8 cellular contexts compared by ENCODE assay signal in the genomic region with DNA sequence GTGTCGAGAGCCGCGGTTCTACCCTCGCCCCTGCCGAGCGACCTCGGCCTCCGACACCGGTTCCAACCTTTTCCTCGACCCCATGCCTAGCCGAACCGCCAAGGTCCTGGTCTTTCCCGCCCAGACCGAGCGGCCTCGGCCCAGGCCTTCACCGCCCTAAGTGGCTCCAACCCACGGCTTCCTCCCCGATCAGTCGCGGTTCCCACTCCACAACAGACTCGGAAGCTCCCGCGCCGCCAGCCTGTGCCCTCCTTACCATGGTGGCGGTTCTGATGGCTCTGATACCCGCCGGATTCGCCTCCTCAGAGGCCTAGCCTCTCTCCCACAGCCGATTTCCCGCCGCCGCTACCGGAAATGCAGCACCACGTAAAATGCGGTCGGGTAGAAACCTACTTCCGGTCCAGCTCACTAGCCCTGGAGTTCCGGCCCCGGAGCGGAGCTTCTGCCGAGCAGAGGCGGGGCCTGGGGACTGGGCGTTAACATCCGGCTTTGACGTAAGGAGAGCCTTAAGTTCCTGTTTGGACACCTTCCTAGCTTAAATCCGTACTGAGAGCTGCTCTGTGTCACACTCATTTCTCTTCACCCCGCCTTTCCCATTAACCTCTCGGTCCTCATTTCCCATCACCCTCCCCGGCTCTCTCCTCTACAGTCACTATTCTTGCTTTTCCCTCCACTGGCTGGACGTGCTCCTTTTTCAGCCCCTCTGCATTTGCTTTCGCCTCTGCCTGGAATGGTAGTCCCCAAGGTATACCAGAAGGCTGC. TPM values are rescaled to one million over a fixed set of nuclear protein-coding genes. Genes with fewer than 3 reads are reported as not detected.
DNase-seq lines count a peak whose midpoint lies in the region; ATAC-seq and TF ChIP-seq lines count a peak whose summit lies in the region.

A gene (minus strand): TSS at position 358 of the 762 bp plus-strand sequence. CDS start 99 bp downstream, at position 259.

- ATAC-seq in HG02588 (IDR thresholded peaks at IDR 0.05; ENCODE audit: unreplicated experiment): peak; percentile 96
- peak; percentile 94 for ATAC-seq in SK-N-SH treated with all-trans-retinoic acid at 6 μM for 48 hours

- TF ChIP-seq CTCF in GM06990 (IDR thresholded peaks at IDR 0.05; ENCODE audit: insufficient read depth, low read length, poor library complexity, severe bottlenecking): no peak

- no peaks in the 10 kb centered on the region for H3K27me3 ChIP-seq in GM06990 (replicated peaks; ENCODE audit: control insufficient read depth, insufficient read depth, low read length)

- peak within 1 kb of the TSS; percentile 99 for H3K27ac Mint-ChIP-seq in activated naive CD4-positive, alpha-beta T cell treated with anti-CD3 and anti-CD28 coated beads, Interleukin-2, amount 50 U/mL, for 24 hours

- H3K4me1 Mint-ChIP-seq in activated naive CD4-positive, alpha-beta T cell treated with anti-CD3 and anti-CD28 coated beads, Interleukin-2, amount 50 U/mL, for 24 hours: peaks cover 49% of the 10 kb centered on the region

- H3K9me3 Mint-ChIP-seq in activated naive CD4-positive, alpha-beta T cell treated with anti-CD3 and anti-CD28 coated beads, Interleukin-2, amount 50 U/mL, for 24 hours: no peaks in the 10 kb centered on the region

- peak within 1 kb of the TSS; percentile 96 for H3K27ac ChIP-seq in temporal lobe (ENCODE audit: low read depth, low read length)

- peaks cover 20% of the 10 kb centered on the region for H3K36me3 Mint-ChIP-seq in activated naive CD4-positive, alpha-beta T cell treated with anti-CD3 and anti-CD28 coated beads, Interleukin-2, amount 50 U/mL, for 24 hours

- peak within 1 kb of the TSS; percentile 100 for H3K4me3 Mint-ChIP-seq in activated naive CD4-positive, alpha-beta T cell treated with anti-CD3 and anti-CD28 coated beads, Interleukin-2, amount 50 U/mL, for 24 hours

- peak within 1 kb of the TSS; percentile 98 for H3K4me3 ChIP-seq in GM06990 (replicated peaks; ENCODE audit: low read depth, low read length)

- no peaks in the 10 kb centered on the region for H3K27me3 Mint-ChIP-seq in activated naive CD4-positive, alpha-beta T cell treated with anti-CD3 and anti-CD28 coated beads, Interleukin-2, amount 50 U/mL, for 24 hours

- DNase-seq in GM06990 (ENCODE audit: extremely low read depth, insufficient read length): peak; percentile 96
- DNase-seq in NCI-H1092 (lab: John Stamatoyannopoulos, UW): peak; percentile 98
- peak; percentile 96 for DNase-seq in glomerular endothelial cell (ENCODE audit: extremely low read depth, low read depth, low spot score)
- peak; percentile 97 for DNase-seq in occipital lobe (lab: John Stamatoyannopoulos, UW)

- H3K36me3 ChIP-seq in GM06990 (ENCODE audit: control insufficient read depth, insufficient read depth, low read length): peaks cover 17% of the 10 kb centered on the region

TF ChIP-seq in SK-N-SH treated with all-trans-retinoic acid at 6 μM for 48 hours, 23 proteins besides CTCF, POLR2A, EP300 and RAD21:
- TF ChIP-seq ESRRG (CRISPR knock-in tag; IDR thresholded peaks at IDR 0.05) (peak; percentile 50; the same call in 1 of the 2 replicates), ZNF8 (CRISPR knock-in tag; IDR thresholded peaks at IDR 0.05) (peak; percentile 7; the same call in 1 of the 2 replicates)
- TF ChIP-seq, protein P1, sequence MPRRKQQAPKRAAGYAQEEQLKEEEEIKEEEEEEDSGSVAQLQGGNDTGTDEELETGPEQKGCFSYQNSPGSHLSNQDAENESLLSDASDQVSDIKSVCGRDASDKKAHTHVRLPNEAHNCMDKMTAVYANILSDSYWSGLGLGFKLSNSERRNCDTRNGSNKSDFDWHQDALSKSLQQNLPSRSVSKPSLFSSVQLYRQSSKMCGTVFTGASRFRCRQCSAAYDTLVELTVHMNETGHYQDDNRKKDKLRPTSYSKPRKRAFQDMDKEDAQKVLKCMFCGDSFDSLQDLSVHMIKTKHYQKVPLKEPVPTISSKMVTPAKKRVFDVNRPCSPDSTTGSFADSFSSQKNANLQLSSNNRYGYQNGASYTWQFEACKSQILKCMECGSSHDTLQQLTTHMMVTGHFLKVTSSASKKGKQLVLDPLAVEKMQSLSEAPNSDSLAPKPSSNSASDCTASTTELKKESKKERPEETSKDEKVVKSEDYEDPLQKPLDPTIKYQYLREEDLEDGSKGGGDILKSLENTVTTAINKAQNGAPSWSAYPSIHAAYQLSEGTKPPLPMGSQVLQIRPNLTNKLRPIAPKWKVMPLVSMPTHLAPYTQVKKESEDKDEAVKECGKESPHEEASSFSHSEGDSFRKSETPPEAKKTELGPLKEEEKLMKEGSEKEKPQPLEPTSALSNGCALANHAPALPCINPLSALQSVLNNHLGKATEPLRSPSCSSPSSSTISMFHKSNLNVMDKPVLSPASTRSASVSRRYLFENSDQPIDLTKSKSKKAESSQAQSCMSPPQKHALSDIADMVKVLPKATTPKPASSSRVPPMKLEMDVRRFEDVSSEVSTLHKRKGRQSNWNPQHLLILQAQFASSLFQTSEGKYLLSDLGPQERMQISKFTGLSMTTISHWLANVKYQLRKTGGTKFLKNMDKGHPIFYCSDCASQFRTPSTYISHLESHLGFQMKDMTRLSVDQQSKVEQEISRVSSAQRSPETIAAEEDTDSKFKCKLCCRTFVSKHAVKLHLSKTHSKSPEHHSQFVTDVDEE (CRISPR knock-in tag; IDR thresholded peaks at IDR 0.05): 0 out of 2 replicates have a peak, but pooled peaks have one; percentile 6
- TF ChIP-seq, protein P2, sequence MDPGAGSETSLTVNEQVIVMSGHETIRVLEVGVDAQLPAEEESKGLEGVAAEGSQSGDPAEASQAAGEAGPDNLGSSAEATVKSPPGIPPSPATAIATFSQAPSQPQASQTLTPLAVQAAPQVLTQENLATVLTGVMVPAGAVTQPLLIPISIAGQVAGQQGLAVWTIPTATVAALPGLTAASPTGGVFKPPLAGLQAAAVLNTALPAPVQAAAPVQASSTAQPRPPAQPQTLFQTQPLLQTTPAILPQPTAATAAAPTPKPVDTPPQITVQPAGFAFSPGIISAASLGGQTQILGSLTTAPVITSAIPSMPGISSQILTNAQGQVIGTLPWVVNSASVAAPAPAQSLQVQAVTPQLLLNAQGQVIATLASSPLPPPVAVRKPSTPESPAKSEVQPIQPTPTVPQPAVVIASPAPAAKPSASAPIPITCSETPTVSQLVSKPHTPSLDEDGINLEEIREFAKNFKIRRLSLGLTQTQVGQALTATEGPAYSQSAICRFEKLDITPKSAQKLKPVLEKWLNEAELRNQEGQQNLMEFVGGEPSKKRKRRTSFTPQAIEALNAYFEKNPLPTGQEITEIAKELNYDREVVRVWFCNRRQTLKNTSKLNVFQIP (CRISPR knock-in tag; IDR thresholded peaks at IDR 0.05; ENCODE audit: borderline replicate concordance, low read depth): no peak

RNA-seq across cellular contexts. Expression of the gene that starts here (rescaled TPM):
- total RNA-seq in glomerular endothelial cell: 349 and 358 TPM in 2 replicates
- 43.5 TPM for total RNA-seq in occipital lobe
- total RNA-seq in temporal lobe: 35.4 TPM

Comparison
In these comparisons a context has a peak if more than half of its experiments do, and no peak if none do; other contexts are left out.
1. Peak in every context shown above with its lines: DNase-seq, ATAC-seq, H3K4me3 ChIP-seq and H3K27ac ChIP-seq.